Comparison of ENCODE assay signal across 10 cellular contexts in the genomic region with DNA sequence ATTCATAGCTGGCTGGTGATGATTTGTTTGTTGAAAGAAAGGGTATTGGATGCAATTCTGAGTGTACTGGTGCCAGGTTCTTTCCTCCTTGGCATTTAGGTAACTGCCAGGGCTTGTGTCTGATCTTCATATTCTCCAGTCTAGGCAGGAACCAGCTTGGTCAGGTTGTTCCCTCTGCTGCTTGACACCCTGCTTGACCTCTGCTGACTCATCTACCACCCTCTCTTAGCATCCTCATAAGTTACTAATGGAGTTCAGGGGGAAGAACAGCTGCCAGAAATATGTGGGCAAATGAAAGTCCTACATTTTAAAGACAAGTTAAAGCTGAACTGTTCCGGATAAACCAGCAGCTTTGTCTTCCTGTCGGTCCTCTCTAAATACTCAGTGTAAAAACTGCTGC.
DNase-seq lines count a peak whose midpoint lies in the region; ATAC-seq and TF ChIP-seq lines count a peak whose summit lies in the region.
"Had no signal": no experiment of that assay in that cellular context is flagged by ENCODE, and none has a peak within 500 bp of the region (broad histone marks: within the 10 kb centered on the region; RNA-seq: fewer than 3 reads in every experiment).

No MANE protein-coding gene starts in this region.

- H3K27ac ChIP-seq in stomach smooth muscle (ENCODE audit: low read length): peak overlapping the region; percentile 11
- H3K27ac ChIP-seq in neuronal stem cell (replicated peaks; ENCODE audit: low read length): no peak overlapping the region
- H3K27ac ChIP-seq in left ventricle myocardium inferior (replicated peaks): no peak overlapping the region
- H3K27ac ChIP-seq: right lobe of liver, upper lobe of left lung had no signal

- no peaks in the 10 kb centered on the region for H3K9me3 ChIP-seq in stomach smooth muscle (ENCODE audit: control insufficient read depth in 2 of 2, low read length in 2 of 2)
- no peaks in the 10 kb centered on the region for H3K9me3 ChIP-seq in neuronal stem cell (replicated peaks in 1 of 2; ENCODE audit: control insufficient read depth in 2 of 2, insufficient read depth in 1 of 2, low read depth in 1 of 2, low read length in 2 of 2)
- H3K9me3 ChIP-seq in left ventricle myocardium inferior (replicated peaks): no peaks in the 10 kb centered on the region
- H3K9me3 ChIP-seq: right lobe of liver, upper lobe of left lung had no signal

- peaks cover 2% of the 10 kb centered on the region for H3K36me3 Mint-ChIP-seq in chondrocyte (ENCODE audit: low read depth)

- H2AFZ ChIP-seq in neuronal stem cell (ENCODE audit: low read length): no peak overlapping the region

- H3K23ac ChIP-seq in neuronal stem cell (ENCODE audit: low read depth, low read length, poor library complexity): no peak overlapping the region

- H3K27ac Mint-ChIP-seq in chondrocyte (ENCODE audit: unreplicated experiment): peak overlapping the region; percentile 64

- H3K9ac ChIP-seq in stomach smooth muscle (ENCODE audit: low read length in 2 of 2) (peak overlapping the region in 1 of 2 donors; percentile 21), neuronal stem cell (ENCODE audit: low read depth, low read length, poor library complexity) (no peak overlapping the region)

- TF ChIP-seq CTCF in chondrocyte (IDR thresholded peaks at IDR 0.05) (no peak), left ventricle myocardium inferior (IDR thresholded peaks at IDR 0.05; ENCODE audit: borderline replicate concordance) (no peak)

- H3K27me3 Mint-ChIP-seq in chondrocyte (ENCODE audit: low read depth): no peaks in the 10 kb centered on the region

- no peaks in the 10 kb centered on the region for H3K36me3 ChIP-seq in stomach smooth muscle (ENCODE audit: control insufficient read depth in 2 of 2, insufficient read depth in 2 of 2, low read length in 2 of 2)
- H3K36me3 ChIP-seq in neuronal stem cell (replicated peaks in 1 of 2; ENCODE audit: control insufficient read depth in 2 of 2, insufficient read depth in 2 of 2, low read length in 2 of 2): no peaks in the 10 kb centered on the region
- H3K36me3 ChIP-seq in left ventricle myocardium inferior: no peaks in the 10 kb centered on the region
- H3K36me3 ChIP-seq: right lobe of liver, upper lobe of left lung had no signal

- H2BK120ac ChIP-seq in neuronal stem cell (ENCODE audit: low read depth, low read length): no peak overlapping the region

- H3K4me1 Mint-ChIP-seq in chondrocyte (ENCODE audit: low read depth): peaks cover 11% of the 10 kb centered on the region

- H3K79me1 ChIP-seq in neuronal stem cell (ENCODE audit: low read depth, low read length): no peaks in the 10 kb centered on the region

- intact Hi-C loops in left ventricle myocardium inferior (cut with micrococcal nuclease): no loop called here

- H3K18ac ChIP-seq in neuronal stem cell (ENCODE audit: low read length): no peak overlapping the region

- H3K4me2 ChIP-seq in neuronal stem cell (ENCODE audit: insufficient read depth, low read length, poor library complexity, severe bottlenecking): no peak overlapping the region

- H2BK15ac ChIP-seq in neuronal stem cell (ENCODE audit: low read length): no peak overlapping the region

- H3K4me1 ChIP-seq in stomach smooth muscle (ENCODE audit: control insufficient read depth, insufficient read depth, low read length): peaks cover 2% of the 10 kb centered on the region
- peaks cover 0 to 2% of the 10 kb centered on the region in 2 donors for H3K4me1 ChIP-seq in neuronal stem cell (ENCODE audit: control insufficient read depth in 2 of 2, insufficient read depth in 1 of 2, low read depth in 1 of 2, low read length in 2 of 2)
- H3K4me1 ChIP-seq in left ventricle myocardium inferior: no peaks in the 10 kb centered on the region
- H3K4me1 ChIP-seq: right lobe of liver, upper lobe of left lung had no signal

- H3K9me3 Mint-ChIP-seq in chondrocyte (ENCODE audit: low read depth): peaks cover 3% of the 10 kb centered on the region

- no peak overlapping the region for H3K14ac ChIP-seq in neuronal stem cell (ENCODE audit: low read length)

- H3K4me3 ChIP-seq in stomach smooth muscle (ENCODE audit: low read length in 2 of 2) (no peak overlapping the region), neuronal stem cell (ENCODE audit: low read length in 2 of 2) (no peak overlapping the region), left ventricle myocardium inferior (no peak overlapping the region)
- H3K4me3 ChIP-seq: right lobe of liver, upper lobe of left lung had no signal

- no peak overlapping the region for H4K91ac ChIP-seq in neuronal stem cell (ENCODE audit: low read depth, low read length, poor library complexity)

- peak; percentile 92 for ATAC-seq in GM19452 (IDR thresholded peaks at IDR 0.05; ENCODE audit: unreplicated experiment)

- no peak overlapping the region for H2BK5ac ChIP-seq in neuronal stem cell (ENCODE audit: low read length)

- H4K8ac ChIP-seq in neuronal stem cell (ENCODE audit: low read depth, low read length): no peak overlapping the region

- H2AK5ac ChIP-seq in neuronal stem cell (ENCODE audit: low read depth, low read length): no peak overlapping the region

- H3K4ac ChIP-seq in neuronal stem cell (ENCODE audit: low read length): no peak overlapping the region

- no peaks in the 10 kb centered on the region for H3K27me3 ChIP-seq in stomach smooth muscle (ENCODE audit: control insufficient read depth in 1 of 2, insufficient read depth in 2 of 2, low read length in 2 of 2)
- H3K27me3 ChIP-seq in neuronal stem cell (ENCODE audit: control insufficient read depth in 3 of 3, insufficient read depth in 3 of 3, low read depth in 1 of 3, low read length in 3 of 3): no peaks in the 10 kb centered on the region
- H3K27me3 ChIP-seq in left ventricle myocardium inferior (ENCODE audit: low read depth): peaks cover 5% of the 10 kb centered on the region
- H3K27me3 ChIP-seq: right lobe of liver, upper lobe of left lung had no signal

- no peak overlapping the region for H2BK12ac ChIP-seq in neuronal stem cell (ENCODE audit: low read length)

- H3K4me3 Mint-ChIP-seq in chondrocyte (ENCODE audit: unreplicated experiment): no peak overlapping the region

- WGBS in neuronal stem cell (ENCODE audit: extremely low coverage in 2 of 2, insufficient read length in 2 of 2, insufficient replicate concordance in 1 of 2), 2 donors: no CpG with 5 or more reads among the region's 2 CpGs

- DNase-seq in HK-2 (ENCODE audit: unreplicated experiment): peak; percentile 39
- no peak for DNase-seq in chondrocyte (ENCODE audit: low spot score)
- no peak for DNase-seq in neuronal stem cell (ENCODE audit: low spot score)
- DNase-seq in activated CD4-positive, alpha-beta T cell treated with anti-CD3 and anti-CD28 coated beads for 4 hours: no peak
- DNase-seq in left ventricle myocardium inferior: no peak
- no peak for DNase-seq in NCI-H2029 (lab: John Stamatoyannopoulos, UW)
- DNase-seq: right lobe of liver had no signal
